1 cellular context compared by ENCODE assay signal in genomic region chr3:96466441-96466840, GRCh38.
TF ChIP-seq lines count a peak whose summit lies in the region.

No MANE protein-coding gene starts in this region.

TF ChIP-seq in GM23338, 12 proteins besides CTCF, POLR2A, EP300 and RAD21 (continued from another document):
- TF ChIP-seq, protein P1, sequence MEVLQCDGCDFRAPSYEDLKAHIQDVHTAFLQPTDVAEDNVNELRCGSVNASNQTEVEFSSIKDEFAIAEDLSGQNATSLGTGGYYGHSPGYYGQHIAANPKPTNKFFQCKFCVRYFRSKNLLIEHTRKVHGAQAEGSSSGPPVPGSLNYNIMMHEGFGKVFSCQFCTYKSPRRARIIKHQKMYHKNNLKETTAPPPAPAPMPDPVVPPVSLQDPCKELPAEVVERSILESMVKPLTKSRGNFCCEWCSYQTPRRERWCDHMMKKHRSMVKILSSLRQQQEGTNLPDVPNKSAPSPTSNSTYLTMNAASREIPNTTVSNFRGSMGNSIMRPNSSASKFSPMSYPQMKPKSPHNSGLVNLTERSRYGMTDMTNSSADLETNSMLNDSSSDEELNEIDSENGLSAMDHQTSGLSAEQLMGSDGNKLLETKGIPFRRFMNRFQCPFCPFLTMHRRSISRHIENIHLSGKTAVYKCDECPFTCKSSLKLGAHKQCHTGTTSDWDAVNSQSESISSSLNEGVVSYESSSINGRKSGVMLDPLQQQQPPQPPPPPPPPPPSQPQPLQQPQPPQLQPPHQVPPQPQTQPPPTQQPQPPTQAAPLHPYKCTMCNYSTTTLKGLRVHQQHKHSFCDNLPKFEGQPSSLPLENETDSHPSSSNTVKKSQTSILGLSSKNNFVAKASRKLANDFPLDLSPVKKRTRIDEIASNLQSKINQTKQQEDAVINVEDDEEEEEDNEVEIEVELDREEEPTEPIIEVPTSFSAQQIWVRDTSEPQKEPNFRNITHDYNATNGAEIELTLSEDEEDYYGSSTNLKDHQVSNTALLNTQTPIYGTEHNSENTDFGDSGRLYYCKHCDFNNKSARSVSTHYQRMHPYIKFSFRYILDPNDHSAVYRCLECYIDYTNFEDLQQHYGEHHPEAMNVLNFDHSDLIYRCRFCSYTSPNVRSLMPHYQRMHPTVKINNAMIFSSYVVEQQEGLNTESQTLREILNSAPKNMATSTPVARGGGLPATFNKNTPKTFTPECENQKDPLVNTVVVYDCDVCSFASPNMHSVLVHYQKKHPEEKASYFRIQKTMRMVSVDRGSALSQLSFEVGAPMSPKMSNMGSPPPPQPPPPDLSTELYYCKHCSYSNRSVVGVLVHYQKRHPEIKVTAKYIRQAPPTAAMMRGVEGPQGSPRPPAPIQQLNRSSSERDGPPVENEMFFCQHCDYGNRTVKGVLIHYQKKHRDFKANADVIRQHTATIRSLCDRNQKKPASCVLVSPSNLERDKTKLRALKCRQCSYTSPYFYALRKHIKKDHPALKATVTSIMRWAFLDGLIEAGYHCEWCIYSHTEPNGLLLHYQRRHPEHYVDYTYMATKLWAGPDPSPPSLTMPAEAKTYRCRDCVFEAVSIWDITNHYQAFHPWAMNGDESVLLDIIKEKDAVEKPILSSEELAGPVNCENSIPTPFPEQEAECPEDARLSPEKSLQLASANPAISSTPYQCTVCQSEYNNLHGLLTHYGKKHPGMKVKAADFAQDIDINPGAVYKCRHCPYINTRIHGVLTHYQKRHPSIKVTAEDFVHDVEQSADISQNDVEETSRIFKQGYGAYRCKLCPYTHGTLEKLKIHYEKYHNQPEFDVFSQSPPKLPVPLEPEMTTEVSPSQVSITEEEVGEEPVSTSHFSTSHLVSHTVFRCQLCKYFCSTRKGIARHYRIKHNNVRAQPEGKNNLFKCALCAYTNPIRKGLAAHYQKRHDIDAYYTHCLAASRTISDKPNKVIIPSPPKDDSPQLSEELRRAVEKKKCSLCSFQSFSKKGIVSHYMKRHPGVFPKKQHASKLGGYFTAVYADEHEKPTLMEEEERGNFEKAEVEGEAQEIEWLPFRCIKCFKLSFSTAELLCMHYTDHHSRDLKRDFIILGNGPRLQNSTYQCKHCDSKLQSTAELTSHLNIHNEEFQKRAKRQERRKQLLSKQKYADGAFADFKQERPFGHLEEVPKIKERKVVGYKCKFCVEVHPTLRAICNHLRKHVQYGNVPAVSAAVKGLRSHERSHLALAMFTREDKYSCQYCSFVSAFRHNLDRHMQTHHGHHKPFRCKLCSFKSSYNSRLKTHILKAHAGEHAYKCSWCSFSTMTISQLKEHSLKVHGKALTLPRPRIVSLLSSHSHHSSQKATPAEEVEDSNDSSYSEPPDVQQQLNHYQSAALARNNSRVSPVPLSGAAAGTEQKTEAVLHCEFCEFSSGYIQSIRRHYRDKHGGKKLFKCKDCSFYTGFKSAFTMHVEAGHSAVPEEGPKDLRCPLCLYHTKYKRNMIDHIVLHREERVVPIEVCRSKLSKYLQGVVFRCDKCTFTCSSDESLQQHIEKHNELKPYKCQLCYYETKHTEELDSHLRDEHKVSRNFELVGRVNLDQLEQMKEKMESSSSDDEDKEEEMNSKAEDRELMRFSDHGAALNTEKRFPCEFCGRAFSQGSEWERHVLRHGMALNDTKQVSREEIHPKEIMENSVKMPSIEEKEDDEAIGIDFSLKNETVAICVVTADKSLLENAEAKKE (CRISPR knock-in tag; IDR thresholded peaks at IDR 0.05): no peak
- TF ChIP-seq, protein P2, sequence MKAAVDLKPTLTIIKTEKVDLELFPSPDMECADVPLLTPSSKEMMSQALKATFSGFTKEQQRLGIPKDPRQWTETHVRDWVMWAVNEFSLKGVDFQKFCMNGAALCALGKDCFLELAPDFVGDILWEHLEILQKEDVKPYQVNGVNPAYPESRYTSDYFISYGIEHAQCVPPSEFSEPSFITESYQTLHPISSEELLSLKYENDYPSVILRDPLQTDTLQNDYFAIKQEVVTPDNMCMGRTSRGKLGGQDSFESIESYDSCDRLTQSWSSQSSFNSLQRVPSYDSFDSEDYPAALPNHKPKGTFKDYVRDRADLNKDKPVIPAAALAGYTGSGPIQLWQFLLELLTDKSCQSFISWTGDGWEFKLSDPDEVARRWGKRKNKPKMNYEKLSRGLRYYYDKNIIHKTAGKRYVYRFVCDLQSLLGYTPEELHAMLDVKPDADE (IDR thresholded peaks at IDR 0.05): no peak
- TF ChIP-seq EZH2phosphoT487 (IDR thresholded peaks at IDR 0.05; ENCODE audit: unreplicated experiment) (no peak), CREB1 (CRISPR knock-in tag; IDR thresholded peaks at IDR 0.05; ENCODE audit: low read depth) (no peak), STAT1 (IDR thresholded peaks at IDR 0.05; ENCODE audit: unreplicated experiment) (no peak), EZH2 (IDR thresholded peaks at IDR 0.05; ENCODE audit: low read depth, unreplicated experiment) (no peak), POLR2AphosphoS5 (IDR thresholded peaks at IDR 0.05; ENCODE audit: low read depth) (no peak), ZNF331 (CRISPR knock-in tag; IDR thresholded peaks at IDR 0.05; ENCODE audit: low read depth) (no peak), ZNF114 (CRISPR knock-in tag; IDR thresholded peaks at IDR 0.05) (no peak)
